Comparison of ENCODE assay signal across 16 cellular contexts in the genomic region with DNA sequence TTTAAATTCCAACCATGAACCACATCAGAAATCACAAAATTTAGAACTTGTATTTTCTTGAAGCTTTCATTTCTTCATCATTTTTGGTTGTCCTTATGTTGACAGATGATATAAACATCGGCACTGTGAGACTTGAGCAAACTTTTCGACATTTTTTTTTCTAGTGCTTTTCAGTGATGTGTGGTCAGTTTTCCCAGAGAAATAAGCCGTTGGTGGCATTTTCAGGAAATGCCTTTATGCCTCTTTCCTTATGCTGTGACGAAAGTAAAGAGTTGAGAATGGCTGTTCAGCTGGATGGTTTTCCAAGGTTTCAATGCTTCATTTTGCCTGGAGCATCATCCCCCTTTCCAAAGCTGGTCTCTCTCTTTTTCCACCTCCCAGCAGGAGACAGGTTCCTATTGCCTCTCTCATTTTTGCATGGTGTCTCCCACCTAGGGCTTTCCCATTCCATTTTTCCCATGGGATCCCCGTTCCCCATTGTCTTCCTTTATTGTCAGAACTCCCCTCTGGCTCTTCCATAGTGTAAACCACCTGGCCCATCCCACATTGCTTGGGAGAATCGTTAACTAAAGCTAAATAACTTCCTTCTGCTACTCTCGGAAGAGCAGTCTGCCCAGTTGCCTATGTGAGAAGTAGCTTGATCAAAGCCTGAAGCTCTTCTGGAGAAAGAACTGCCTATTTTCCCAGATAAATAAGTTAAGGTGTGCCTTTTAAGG.
DNase-seq lines count a peak whose midpoint lies in the region; ATAC-seq and TF ChIP-seq lines count a peak whose summit lies in the region.
"Had no signal": no experiment of that assay in that cellular context is flagged by ENCODE, and none has a peak within 500 bp of the region (broad histone marks: within the 10 kb centered on the region; RNA-seq: fewer than 3 reads in every experiment).

No MANE protein-coding gene starts in this region.

- H3K27me3 Mint-ChIP-seq in nephron (ENCODE audit: low read depth): no peaks in the 10 kb centered on the region

- H3K4me1 ChIP-seq in BLaER1 (peaks cover 13% of the 10 kb centered on the region), uterus (no peaks in the 10 kb centered on the region)
- H3K4me1 ChIP-seq: SJCRH30 had no signal

- H3K9ac ChIP-seq in BLaER1: no peak overlapping the region

- H3K36me3 ChIP-seq in BLaER1: no peaks in the 10 kb centered on the region
- H3K36me3 ChIP-seq in uterus: no peaks in the 10 kb centered on the region
- H3K36me3 ChIP-seq: SJCRH30 had no signal

- no peak for TF ChIP-seq CTCF in nephron (IDR thresholded peaks at IDR 0.05; ENCODE audit: unreplicated experiment in 3 of 3)
- no peak for TF ChIP-seq CTCF in lower leg skin (IDR thresholded peaks at IDR 0.05)
- no peak for TF ChIP-seq CTCF in uterus (IDR thresholded peaks at IDR 0.05)

- peak overlapping the region; percentile 21 for H3K4me2 ChIP-seq in BLaER1

- 75 to 78% methylated on average over 7 of the region's 7 CpGs for WGBS in lower leg skin, 2 donors

- peak; percentile 83 for DNase-seq in NCI-H526 treated with DMSO at 0.1 percent for 48 hours (lab: John Stamatoyannopoulos, UW)
- DNase-seq in fibroblast of peridontal ligament (ENCODE audit: extremely low read depth): peak; percentile 55
- no peak for DNase-seq in lower leg skin (ENCODE audit: low spot score in 2 of 2)
- DNase-seq in NCI-H2196 (lab: John Stamatoyannopoulos, UW; ENCODE audit: unreplicated experiment): no peak
- DNase-seq in uterus: no peak
- DNase-seq: CD4-positive, alpha-beta memory T cell; EL; KBM-7; NCI-H1105; NCI-H2081; NCI-H510A; SJCRH30 had no signal

- no peaks in the 10 kb centered on the region for H4K20me1 ChIP-seq in BLaER1

- peaks cover 16% of the 10 kb centered on the region for H3K4me1 Mint-ChIP-seq in nephron

- TF ChIP-seq POLR2A in lower leg skin (IDR thresholded peaks at IDR 0.05) (no peak), uterus (IDR thresholded peaks at IDR 0.05) (no peak)

- no peak overlapping the region for H3K4me3 Mint-ChIP-seq in nephron
- H3K4me3 Mint-ChIP-seq: CD4-positive, alpha-beta memory T cell had no signal

- H3K9me3 ChIP-seq in BLaER1: no peaks in the 10 kb centered on the region
- H3K9me3 ChIP-seq in uterus: no peaks in the 10 kb centered on the region
- H3K9me3 ChIP-seq: SJCRH30 had no signal

- H3K9me3 Mint-ChIP-seq in nephron: no peaks in the 10 kb centered on the region
- H3K9me3 Mint-ChIP-seq: CD4-positive, alpha-beta memory T cell had no signal

- H3K27ac ChIP-seq in BLaER1: no peak overlapping the region
- H3K27ac ChIP-seq in uterus: no peak overlapping the region
- H3K27ac ChIP-seq: SJCRH30 had no signal

- H3K27ac Mint-ChIP-seq in nephron: peak overlapping the region; percentile 62 to 66 (median 65)

- no peaks in the 10 kb centered on the region for H3K27me3 ChIP-seq in BLaER1
- H3K27me3 ChIP-seq in uterus: no peaks in the 10 kb centered on the region
- H3K27me3 ChIP-seq: SJCRH30 had no signal

- H3K4me3 ChIP-seq in BLaER1: no peak overlapping the region
- H3K4me3 ChIP-seq in lower leg skin (ENCODE audit: low read depth, poor library complexity, severe bottlenecking): no peak overlapping the region
- no peak overlapping the region for H3K4me3 ChIP-seq in uterus
- H3K4me3 ChIP-seq: SJCRH30 had no signal

- intact Hi-C loops in lower leg skin (cut with DNase I; ENCODE audit: low total_unique reads): no loop called here
- intact Hi-C loops in uterus (cut with DNase I; ENCODE audit: low total_unique reads): no loop called here

- no peak for ATAC-seq in GM18511 (IDR thresholded peaks at IDR 0.05; ENCODE audit: unreplicated experiment)
- ATAC-seq: HepG2 had no signal

- H3K36me3 Mint-ChIP-seq in nephron (ENCODE audit: low read depth): no peaks in the 10 kb centered on the region
- H3K36me3 Mint-ChIP-seq: CD4-positive, alpha-beta memory T cell had no signal

Comparison
In these comparisons a context has a peak if more than half of its experiments do, and no peak if none do; other contexts are left out.
1. DNase-seq: peak in NCI-H526 treated with DMSO at 0.1 percent for 48 hours (single experiment) and fibroblast of peridontal ligament (single experiment); none in lower leg skin (0 of 2), NCI-H2196 (single experiment) and uterus (0 of 2).